Comparison of ENCODE assay signal across 2 cellular contexts in genomic region chr2:41605914-41606313, GRCh38.
TF ChIP-seq lines count a peak whose summit lies in the region.

No MANE protein-coding gene starts in this region.

TF ChIP-seq in SK-N-SH, 30 proteins besides CTCF, POLR2A, EP300 and RAD21 (continued from another document):
- TF ChIP-seq ZBTB33 (IDR thresholded peaks at IDR 0.05; ENCODE audit: borderline replicate concordance, low read depth) = no peak
TF ChIP-seq in SK-N-SH: peak in this region for 1.

TF ChIP-seq in SK-N-SH treated with all-trans-retinoic acid at 6 μM for 48 hours, 23 proteins besides CTCF, POLR2A, EP300 and RAD21 (continued from another document):
- TF ChIP-seq CSRNP3 (CRISPR knock-in tag; IDR thresholded peaks at IDR 0.05) (no peak), ZNF565 (CRISPR knock-in tag; conservative IDR thresholded peaks at IDR 0.05; ENCODE audit: low read depth) (no peak), POU6F1 (CRISPR knock-in tag; IDR thresholded peaks at IDR 0.05; ENCODE audit: borderline replicate concordance, low read depth) (no peak), ZNF8 (CRISPR knock-in tag; IDR thresholded peaks at IDR 0.05) (no peak), PPARA (CRISPR knock-in tag; IDR thresholded peaks at IDR 0.05; ENCODE audit: borderline replicate concordance) (no peak), TOX (CRISPR knock-in tag; IDR thresholded peaks at IDR 0.05; ENCODE audit: borderline replicate concordance) (no peak), PATZ1 (CRISPR knock-in tag; IDR thresholded peaks at IDR 0.05; ENCODE audit: borderline replicate concordance) (no peak), ESRRG (CRISPR knock-in tag; IDR thresholded peaks at IDR 0.05) (no peak), ZC3H10 (CRISPR knock-in tag; IDR thresholded peaks at IDR 0.05) (no peak), ZNF70 (CRISPR knock-in tag; IDR thresholded peaks at IDR 0.05) (no peak), SNAI2 (CRISPR knock-in tag; IDR thresholded peaks at IDR 0.05) (no peak), GLIS3 (CRISPR knock-in tag; IDR thresholded peaks at IDR 0.05) (no peak)
TF ChIP-seq in SK-N-SH treated with all-trans-retinoic acid at 6 μM for 48 hours: peak in this region for 0.
